Comparison of ENCODE assay signal across 25 cellular contexts in the genomic region with DNA sequence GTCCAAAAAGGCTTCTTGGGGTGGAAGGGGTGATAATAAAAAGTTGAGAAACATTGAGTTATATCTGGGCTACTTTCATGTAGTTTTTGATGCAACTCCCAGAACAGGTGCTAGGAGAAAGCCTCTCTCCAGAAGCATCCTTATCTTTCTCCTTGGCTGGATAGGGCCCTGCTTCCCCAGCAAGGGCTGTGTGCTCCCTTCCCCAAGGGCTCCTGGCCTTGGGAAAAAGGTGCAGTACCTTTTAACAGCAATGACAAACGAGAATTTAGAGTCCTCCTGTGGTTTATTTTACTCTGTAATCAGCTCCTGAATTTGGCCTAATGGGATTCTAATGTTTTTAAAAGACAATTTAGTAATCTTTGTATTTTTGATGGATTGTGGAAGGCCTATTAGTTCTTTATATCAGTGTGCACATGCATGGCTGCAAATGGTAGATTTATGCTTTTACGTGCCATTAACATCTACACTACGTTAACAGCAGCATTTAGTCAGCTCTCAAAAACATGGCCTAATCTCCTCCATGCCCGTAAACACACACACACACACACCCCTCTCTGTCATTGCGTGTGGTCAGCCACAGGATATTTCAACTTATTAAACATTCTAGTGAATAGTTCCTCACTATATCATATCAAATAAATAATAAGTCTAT.
"Had no signal": no experiment of that assay in that cellular context is flagged by ENCODE, and none has a peak within 500 bp of the region (broad histone marks: within the 10 kb centered on the region; RNA-seq: fewer than 3 reads in every experiment).

No MANE protein-coding gene starts in this region.

- H3K4me3 ChIP-seq: heart right ventricle, left lung, lung, neural progenitor cell, right lobe of liver, skin epidermis, stomach, suprapubic skin, tibial nerve had no signal

- H3K36me3 Mint-ChIP-seq: activated CD8-positive, alpha-beta memory T cell treated with anti-CD3 and anti-CD28 coated beads, Interleukin-2, amount 10 ng/mL, durations not matched to agents 7 days and 5 days; brain; neural progenitor cell; stimulated activated memory B cell treated with anti-CD40 and anti-IgM and Interleukin-4, amounts not matched to agents 10 μg/mL and 1 μg/mL and 100 μg/mL, for 72 hours had no signal

- H2AFZ ChIP-seq: neural progenitor cell had no signal

- H3K4me1 Mint-ChIP-seq: activated CD4-positive, alpha-beta T cell treated with anti-CD3 and anti-CD28 coated beads, Interleukin-2, amount 10 ng/mL, durations not matched to agents 24 days and 14 days; stimulated activated memory B cell treated with anti-CD40 and anti-IgM and Interleukin-4, amounts not matched to agents 10 μg/mL and 1 μg/mL and 100 μg/mL, for 72 hours had no signal

- ATAC-seq: activated CD4-positive, CD25-positive, alpha-beta regulatory T cell treated with anti-CD3 and anti-CD28 coated beads, Interleukin-2, amount 50 U/mL, for 24 hours; activated CD8-positive, alpha-beta memory T cell treated with anti-CD3 and anti-CD28 coated beads, Interleukin-2, amount 10 ng/mL, durations not matched to agents 7 days and 5 days; activated CD8-positive, alpha-beta T cell treated with anti-CD3 and anti-CD28 coated beads for 36 hours; heart right ventricle; left lung; naive thymus-derived CD4-positive, alpha-beta T cell; stimulated activated memory B cell treated with anti-CD40 and anti-IgM and Interleukin-4, amounts not matched to agents 10 μg/mL and 1 μg/mL and 100 μg/mL, for 72 hours had no signal

- H3K4me1 ChIP-seq: heart right ventricle, left lung, right lobe of liver, suprapubic skin, tibial nerve had no signal

- H3K9me3 ChIP-seq: heart right ventricle, left lung, right lobe of liver, stomach, suprapubic skin, tibial nerve had no signal

- H3K9me3 Mint-ChIP-seq: activated CD8-positive, alpha-beta T cell treated with anti-CD3 and anti-CD28 coated beads for 36 hours; activated naive CD4-positive, alpha-beta T cell treated with anti-CD3 and anti-CD28 coated beads, Interleukin-2, amount 50 U/mL, for 24 hours; neural progenitor cell had no signal

- DNase-seq: activated CD4-positive, alpha-beta T cell treated with anti-CD3 and anti-CD28 coated beads, Interleukin-2, amount 10 ng/mL, durations not matched to agents 24 days and 14 days; activated CD8-positive, alpha-beta memory T cell treated with anti-CD3 and anti-CD28 coated beads, Interleukin-2, amount 10 ng/mL, durations not matched to agents 7 days and 5 days; activated CD8-positive, alpha-beta T cell treated with anti-CD3 and anti-CD28 coated beads for 36 hours; activated gamma-delta T cell treated with Interleukin-2 at 50 U/mL for 16 hours; anterior cingulate cortex; heart right ventricle; left lung; naive thymus-derived CD4-positive, alpha-beta T cell; posterior cingulate gyrus; right lobe of liver; stimulated activated CD4-positive, alpha-beta T cell treated with anti-CD3 and anti-CD28 coated beads, Interleukin-2, amount 100 ng/mL, for 24 hours; stomach had no signal

- H3K27ac ChIP-seq: epithelial cell of prostate, heart right ventricle, left lung, neural progenitor cell, right lobe of liver, skin epidermis, stomach, suprapubic skin, tibial nerve, VCaP had no signal

- H3K4me3 Mint-ChIP-seq: activated CD4-positive, alpha-beta T cell treated with anti-CD3 and anti-CD28 coated beads, Interleukin-2, amount 10 ng/mL, durations not matched to agents 24 days and 14 days; activated CD8-positive, alpha-beta memory T cell treated with anti-CD3 and anti-CD28 coated beads, Interleukin-2, amount 10 ng/mL, durations not matched to agents 7 days and 5 days; activated CD8-positive, alpha-beta T cell treated with anti-CD3 and anti-CD28 coated beads for 36 hours; activated naive CD4-positive, alpha-beta T cell treated with anti-CD3 and anti-CD28 coated beads, Interleukin-2, amount 50 U/mL, for 24 hours; activated T-helper 1 cell treated with anti-CD3 and anti-CD28 coated beads, Interleukin-12 subunit alpha, Interleukin-12 subunit beta, Interleukin-2, Interleukin-4 antibody, amounts not matched to agents 30 ng/mL and 10 ng/mL and 1 ng/mL, durations not matched to agents 14 hours and 24 hours and 36 hours; brain; naive thymus-derived CD4-positive, alpha-beta T cell; neural progenitor cell; stimulated activated memory B cell treated with anti-CD40 and anti-IgM and Interleukin-4, amounts not matched to agents 10 μg/mL and 1 μg/mL and 100 μg/mL, for 72 hours had no signal

- H3K27me3 Mint-ChIP-seq: activated CD4-positive, alpha-beta T cell treated with anti-CD3 and anti-CD28 coated beads, Interleukin-2, amount 10 ng/mL, durations not matched to agents 24 days and 14 days; activated CD8-positive, alpha-beta T cell treated with anti-CD3 and anti-CD28 coated beads for 36 hours; activated naive CD4-positive, alpha-beta T cell treated with anti-CD3 and anti-CD28 coated beads, Interleukin-2, amount 50 U/mL, for 24 hours; naive thymus-derived CD4-positive, alpha-beta T cell had no signal

- H3K27me3 ChIP-seq: left lung, neural progenitor cell, right lobe of liver, suprapubic skin, tibial nerve had no signal

- H3K4me2 ChIP-seq: neural progenitor cell had no signal

- H3K9ac ChIP-seq: neural progenitor cell had no signal

- FAIRE-seq: keratinocyte had no signal

- H3K27ac Mint-ChIP-seq: activated CD4-positive, alpha-beta T cell treated with anti-CD3 and anti-CD28 coated beads, Interleukin-2, amount 10 ng/mL, durations not matched to agents 24 days and 14 days; activated CD8-positive, alpha-beta memory T cell treated with anti-CD3 and anti-CD28 coated beads, Interleukin-2, amount 10 ng/mL, durations not matched to agents 7 days and 5 days; activated CD8-positive, alpha-beta T cell treated with anti-CD3 and anti-CD28 coated beads for 36 hours; activated naive CD4-positive, alpha-beta T cell treated with anti-CD3 and anti-CD28 coated beads, Interleukin-2, amount 50 U/mL, for 24 hours; activated T-helper 1 cell treated with anti-CD3 and anti-CD28 coated beads, Interleukin-12 subunit alpha, Interleukin-12 subunit beta, Interleukin-2, Interleukin-4 antibody, amounts not matched to agents 30 ng/mL and 10 ng/mL and 1 ng/mL, durations not matched to agents 14 hours and 24 hours and 36 hours; neural progenitor cell; stimulated activated memory B cell treated with anti-CD40 and anti-IgM and Interleukin-4, amounts not matched to agents 10 μg/mL and 1 μg/mL and 100 μg/mL, for 72 hours had no signal

- H3K36me3 ChIP-seq: heart right ventricle, left lung, neural progenitor cell, right lobe of liver, stomach, suprapubic skin, tibial nerve had no signal
